8 cellular contexts compared by ENCODE assay signal in genomic region chrX:65601530-65602281, GRCh38.
DNase-seq lines count a peak whose midpoint lies in the region; ATAC-seq and TF ChIP-seq lines count a peak whose summit lies in the region.

No MANE protein-coding gene starts in this region.

- DNase-seq in C1 segment of cervical spinal cord (lab: John Stamatoyannopoulos, UW) (peak in 9 of 14 donors; percentile 14 to 66 (median 29)), SHP77 treated with DMSO at 0.1 percent for 48 hours (lab: John Stamatoyannopoulos, UW) (peak; percentile 46), hepatic stellate cell (ENCODE audit: low spot score) (peak; percentile 54), GM10248 (ENCODE audit: extremely low spot score) (no peak), NCI-H187 treated with DMSO at 0.1 percent for 48 hours (lab: John Stamatoyannopoulos, UW) (no peak)
- DNase-seq in stimulated activated CD8-positive, alpha-beta memory T cell treated with anti-CD3 and anti-CD28 coated beads, Interleukin-12 subunit alpha, Interleukin-12 subunit beta, amount 100 ng/mL, for 1 hour (ENCODE audit: low read depth), result peak; percentile 30

- peak; percentile 79 for ATAC-seq in HG02588 (IDR thresholded peaks at IDR 0.05; ENCODE audit: unreplicated experiment)

- CTCF ChIA-PET in GM10248 (lab: Yijun Ruan, JAX), result interaction anchor here (1.0 to 1.8 kb wide), 6 partner anchors 11 to 428 kb away, joined by 3 to 5 read pairs (median 5); no protein-coding TSS in a partner anchor

- POLR2A ChIA-PET in GM10248 (lab: Yijun Ruan, JAX), result no interaction called here

- peak overlapping the region; percentile 88 for H3K27ac ChIP-seq in angular gyrus (ENCODE audit: low read depth, low read length)

- TF ChIP-seq CTCF in GM10248 (IDR thresholded peaks at IDR 0.05; ENCODE audit: control extremely low read depth, extremely low read depth, low read depth, missing control alignments), result no peak

Comparison
In these comparisons a context has a peak if more than half of its experiments do, and no peak if none do; other contexts are left out.
1. DNase-seq: peak in C1 segment of cervical spinal cord (9 of 14), SHP77 treated with DMSO at 0.1 percent for 48 hours (single experiment), hepatic stellate cell (single experiment) and stimulated activated CD8-positive, alpha-beta memory T cell treated with anti-CD3 and anti-CD28 coated beads, Interleukin-12 subunit alpha, Interleukin-12 subunit beta, amount 100 ng/mL, for 1 hour (single experiment); none in GM10248 (single experiment) and NCI-H187 treated with DMSO at 0.1 percent for 48 hours (single experiment).